Comparison of ENCODE assay signal across 18 cellular contexts in genomic region chr18:45320724-45321123, GRCh38.
DNase-seq lines count a peak whose midpoint lies in the region; FAIRE-seq and TF ChIP-seq lines count a peak whose summit lies in the region.
"Had no signal": no experiment of that assay in that cellular context is flagged by ENCODE, and none has a peak within 500 bp of the region (broad histone marks: within the 10 kb centered on the region; RNA-seq: fewer than 3 reads in every experiment).

No MANE protein-coding gene starts in this region.

- no peak overlapping the region for H2BK12ac ChIP-seq in neuronal stem cell (ENCODE audit: low read length)

- peaks cover 8 to 48% (median 34%) of the 10 kb centered on the region in 4 donors for H3K4me1 ChIP-seq in liver (ENCODE audit: control insufficient read depth in 4 of 4, insufficient read depth in 4 of 4, low read length in 3 of 4)
- H3K4me1 ChIP-seq in neuronal stem cell (ENCODE audit: control insufficient read depth in 2 of 2, insufficient read depth in 1 of 2, low read depth in 1 of 2, low read length in 2 of 2): peaks cover 10 to 21% of the 10 kb centered on the region in 2 donors
- H3K4me1 ChIP-seq in tibial artery: peaks cover 3 to 50% (median 16%) of the 10 kb centered on the region in 4 donors

- H3K79me1 ChIP-seq in neuronal stem cell (ENCODE audit: low read depth, low read length): no peaks in the 10 kb centered on the region

- no peak overlapping the region for H4K8ac ChIP-seq in neuronal stem cell (ENCODE audit: low read depth, low read length)

- H3K36me3 ChIP-seq in liver (ENCODE audit: control insufficient read depth in 4 of 4, insufficient read depth in 3 of 4, low read depth in 1 of 4, low read length in 3 of 4): no peaks in the 10 kb centered on the region
- no peaks in the 10 kb centered on the region for H3K36me3 ChIP-seq in neuronal stem cell (replicated peaks in 1 of 2; ENCODE audit: control insufficient read depth in 2 of 2, insufficient read depth in 2 of 2, low read length in 2 of 2)
- H3K36me3 ChIP-seq in tibial artery: no peaks in the 10 kb centered on the region

- no peak overlapping the region for H2AFZ ChIP-seq in neuronal stem cell (ENCODE audit: low read length)

- TF ChIP-seq EP300 in Ishikawa (IDR thresholded peaks at IDR 0.05; ENCODE audit: borderline replicate concordance): no peak

- TF ChIP-seq RAD21 in Ishikawa (IDR thresholded peaks at IDR 0.05; ENCODE audit: low read depth) (no peak), liver (IDR thresholded peaks at IDR 0.05) (peak; percentile 44)

- H3K9ac ChIP-seq in liver (ENCODE audit: low read depth in 1 of 2, low read length in 2 of 2) (no peak overlapping the region), neuronal stem cell (ENCODE audit: low read depth, low read length, poor library complexity) (no peak overlapping the region)

- H3K4me3 ChIP-seq in liver (ENCODE audit: low read depth in 1 of 3, low read length in 3 of 3) (no peak overlapping the region), neuronal stem cell (ENCODE audit: low read length in 2 of 2) (no peak overlapping the region), tibial artery (no peak overlapping the region)

- no peak overlapping the region for H3K23ac ChIP-seq in neuronal stem cell (ENCODE audit: low read depth, low read length, poor library complexity)

- H3K9me3 ChIP-seq in liver (ENCODE audit: control insufficient read depth in 4 of 4, low read length in 3 of 4): no peaks in the 10 kb centered on the region
- no peaks in the 10 kb centered on the region for H3K9me3 ChIP-seq in neuronal stem cell (replicated peaks in 1 of 2; ENCODE audit: control insufficient read depth in 2 of 2, insufficient read depth in 1 of 2, low read depth in 1 of 2, low read length in 2 of 2)
- no peaks in the 10 kb centered on the region for H3K9me3 ChIP-seq in tibial artery

- H3K27me3 ChIP-seq in liver (ENCODE audit: control insufficient read depth in 4 of 4, insufficient read depth in 4 of 4, low read length in 3 of 4) (no peaks in the 10 kb centered on the region), neuronal stem cell (ENCODE audit: control insufficient read depth in 3 of 3, insufficient read depth in 3 of 3, low read depth in 1 of 3, low read length in 3 of 3) (peaks cover 0 to 10% (median 0%) of the 10 kb centered on the region in 3 experiments), tibial artery (no peaks in the 10 kb centered on the region)

- H2BK15ac ChIP-seq in neuronal stem cell (ENCODE audit: low read length): no peak overlapping the region

- DNase-seq in AG08395 (ENCODE audit: low spot score) (peak; percentile 42), dedifferentiated amniotic fluid mesenchymal stem cell (ENCODE audit: extremely low spot score) (peak; percentile 38), neuronal stem cell (ENCODE audit: low spot score) (no peak), tibial artery (no peak), D721Med (ENCODE audit: insufficient read length, low spot score) (no peak), NCI-H1092 treated with DMSO at 0.1 percent for 48 hours (lab: John Stamatoyannopoulos, UW) (no peak)
- DNase-seq: activated CD4-positive, alpha-beta T cell treated with anti-CD3 and anti-CD28 coated beads, Interleukin-2, amount 10 ng/mL, durations not matched to agents 24 days and 14 days; activated naive CD4-positive, alpha-beta T cell treated with anti-CD3 and anti-CD28 coated beads, Interleukin-2, amount 50 U/mL, for 16 hours; natural killer cell; NCI-H1694 treated with DMSO at 0.1 percent for 48 hours; NCI-H510A; PC-3; stimulated activated CD4-positive, alpha-beta T cell treated with anti-CD3 and anti-CD28 coated beads, Interleukin-1b, Interleukin-23, amount 100 ng/mL, for 48 hours had no signal

- H2BK5ac ChIP-seq in neuronal stem cell (ENCODE audit: low read length): no peak overlapping the region

- TF ChIP-seq CTCF in liver (IDR thresholded peaks at IDR 0.05; ENCODE audit: low read depth, low read length, missing input control) (no peak), tibial artery (IDR thresholded peaks at IDR 0.05) (no peak), D721Med (IDR thresholded peaks at IDR 0.05; ENCODE audit: insufficient read depth, missing control alignments) (no peak)

- no peak overlapping the region for H4K91ac ChIP-seq in neuronal stem cell (ENCODE audit: low read depth, low read length, poor library complexity)

- WGBS in liver: 45% methylated on average over 3 of the region's 3 CpGs
- WGBS in neuronal stem cell (ENCODE audit: extremely low coverage in 2 of 2, insufficient read length in 2 of 2, insufficient replicate concordance in 1 of 2), 2 donors: no CpG with 5 or more reads among the region's 3 CpGs

- H3K4ac ChIP-seq in neuronal stem cell (ENCODE audit: low read length): no peak overlapping the region

- H3K4me2 ChIP-seq in neuronal stem cell (ENCODE audit: insufficient read depth, low read length, poor library complexity, severe bottlenecking): no peak overlapping the region

- no peak for FAIRE-seq in D721Med (lab: Jason Lieb, UNC)
- FAIRE-seq: GM12892, H54, TTC549 had no signal

- H2BK120ac ChIP-seq in neuronal stem cell (ENCODE audit: low read depth, low read length): no peak overlapping the region

- H3K27ac ChIP-seq in liver (ENCODE audit: low read depth in 1 of 2, low read length in 2 of 2) (peak overlapping the region; percentile 39 to 51), neuronal stem cell (replicated peaks; ENCODE audit: low read length) (no peak overlapping the region), tibial artery (no peak overlapping the region)

- no peak overlapping the region for H2AK5ac ChIP-seq in neuronal stem cell (ENCODE audit: low read depth, low read length)

- no peak overlapping the region for H3K18ac ChIP-seq in neuronal stem cell (ENCODE audit: low read length)

- no peak overlapping the region for H3K14ac ChIP-seq in neuronal stem cell (ENCODE audit: low read length)

- intact Hi-C loops in tibial artery (cut with DNase I; ENCODE audit: low total_unique reads): loop anchor here (10.0 kb wide), 1 partner anchor 54 kb away; no protein-coding TSS in a partner anchor

TF ChIP-seq in Ishikawa, 13 proteins besides CTCF, POLR2A, EP300 and RAD21:
- TF ChIP-seq ZBTB7A (IDR thresholded peaks at IDR 0.05; ENCODE audit: low read depth) (no peak), CREB1 (IDR thresholded peaks at IDR 0.05; ENCODE audit: low read depth) (no peak), CEBPB (IDR thresholded peaks at IDR 0.05) (peak; percentile 55; the same call in 1 of the 2 replicates)

TF ChIP-seq in liver, 16 proteins besides CTCF, POLR2A, EP300 and RAD21 (continues in another document):
- TF ChIP-seq HNF4A (conservative IDR thresholded peaks at IDR 0.05) (peak; percentile 75 to 84), JUND (IDR thresholded peaks at IDR 0.05) (peak; percentile 65 to 82), HNF4G (IDR thresholded peaks at IDR 0.05) (peak; percentile 49), MAX (IDR thresholded peaks at IDR 0.05) (peak; percentile 52), RXRA (IDR thresholded peaks at IDR 0.05) (peak; percentile 85 to 92), NR2F2 (IDR thresholded peaks at IDR 0.05) (no peak), ZBTB33 (IDR thresholded peaks at IDR 0.05) (no peak), YY1 (IDR thresholded peaks at IDR 0.05) (no peak), GABPA (IDR thresholded peaks at IDR 0.05 in 1 of 2, conservative IDR thresholded peaks at IDR 0.05 in 1 of 2) (no peak), FOXA2 (IDR thresholded peaks at IDR 0.05) (no peak), TAF1 (conservative IDR thresholded peaks at IDR 0.05) (no peak), EGR1 (IDR thresholded peaks at IDR 0.05; ENCODE audit: low read depth in 2 of 2) (peak; percentile 84 to 96), FOXA1 (IDR thresholded peaks at IDR 0.05) (no peak), SP1 (IDR thresholded peaks at IDR 0.05) (peak; percentile 78)
- TF ChIP-seq, protein P1, sequence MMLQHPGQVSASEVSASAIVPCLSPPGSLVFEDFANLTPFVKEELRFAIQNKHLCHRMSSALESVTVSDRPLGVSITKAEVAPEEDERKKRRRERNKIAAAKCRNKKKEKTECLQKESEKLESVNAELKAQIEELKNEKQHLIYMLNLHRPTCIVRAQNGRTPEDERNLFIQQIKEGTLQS (IDR thresholded peaks at IDR 0.05): peak; percentile 92

Comparison
In these comparisons a context has a peak if more than half of its experiments do, and no peak if none do; other contexts are left out.
1. DNase-seq: peak in AG08395 (single experiment) and dedifferentiated amniotic fluid mesenchymal stem cell (single experiment); none in neuronal stem cell (single experiment), tibial artery (0 of 2), D721Med (single experiment) and NCI-H1092 treated with DMSO at 0.1 percent for 48 hours (single experiment).
2. H3K27ac ChIP-seq: peak in liver (2 of 2); none in neuronal stem cell (single experiment) and tibial artery (0 of 2).